Comparison of ENCODE assay signal across 8 cellular contexts in the genomic region with DNA sequence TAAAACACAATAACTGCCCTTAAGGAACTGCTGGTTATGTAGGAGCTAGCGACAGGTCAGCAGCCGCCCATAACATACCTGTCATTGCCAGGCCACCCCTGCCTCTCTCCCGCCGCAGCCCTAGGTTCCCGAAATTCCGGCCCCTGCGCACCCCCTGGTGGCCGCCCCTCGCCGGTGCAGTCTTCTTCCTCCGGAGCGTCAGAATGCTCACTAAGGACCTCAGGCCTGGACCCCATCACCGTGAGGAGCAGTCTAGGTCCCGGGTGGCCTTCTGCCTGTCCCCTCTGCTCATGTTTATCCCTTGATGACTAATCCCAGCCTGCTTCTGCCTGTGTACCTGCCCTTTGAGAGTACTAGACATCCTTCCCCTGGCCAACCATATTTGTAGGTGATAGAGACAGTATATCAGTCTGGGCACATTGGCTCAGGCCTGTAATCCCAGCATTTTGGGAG.
DNase-seq lines count a peak whose midpoint lies in the region; ATAC-seq and TF ChIP-seq lines count a peak whose summit lies in the region.

No MANE protein-coding gene starts in this region.

- no peaks in the 10 kb centered on the region for H3K9me2 ChIP-seq in DOHH2 (replicated peaks; ENCODE audit: control insufficient read depth, low read length)

- H3K4me3 ChIP-seq in DOHH2 (ENCODE audit: low read length) = peak overlapping the region; percentile 54

- H3K36me3 ChIP-seq in DOHH2 (ENCODE audit: control insufficient read depth, low read length) = no peaks in the 10 kb centered on the region

- H3K4me3 Mint-ChIP-seq in progenitor cell of endocrine pancreas (ENCODE audit: low read depth) = no peak overlapping the region

- H3F3A ChIP-seq in DOHH2 (ENCODE audit: control insufficient read depth, insufficient read depth) = peaks cover 11% of the 10 kb centered on the region

- no peaks in the 10 kb centered on the region for H3K36me3 Mint-ChIP-seq in progenitor cell of endocrine pancreas (ENCODE audit: insufficient read depth)

- no peaks in the 10 kb centered on the region for H3K9me3 Mint-ChIP-seq in progenitor cell of endocrine pancreas (ENCODE audit: low read depth)

- H3K9me3 ChIP-seq in DOHH2 (ENCODE audit: control insufficient read depth, insufficient read depth, low read length) = no peaks in the 10 kb centered on the region

- H3K4me2 ChIP-seq in DOHH2 (ENCODE audit: low read length) = peak overlapping the region; percentile 59

- H3K27me3 Mint-ChIP-seq in progenitor cell of endocrine pancreas = peaks cover 5% of the 10 kb centered on the region

- intact Hi-C loops in head of caudate nucleus (cut with DNase I) = loop anchor here (5.0 kb wide), 1 partner anchor 351 kb away; a partner anchor contains a TSS

- peak overlapping the region; percentile 82 for H3K27ac Mint-ChIP-seq in progenitor cell of endocrine pancreas

- H4K20me1 ChIP-seq in DOHH2 (ENCODE audit: control insufficient read depth, insufficient read depth, low read depth, low read length) = no peaks in the 10 kb centered on the region

- no peaks in the 10 kb centered on the region for H3K27me3 ChIP-seq in DOHH2 (ENCODE audit: control insufficient read depth, low read length)

- H3K27ac ChIP-seq in DOHH2 (ENCODE audit: low read depth, low read length) = no peak overlapping the region

- ATAC-seq in GM21526 (IDR thresholded peaks at IDR 0.05; ENCODE audit: low FRiP score, unreplicated experiment) = peak; percentile 77

- peaks cover 11% of the 10 kb centered on the region for H3K4me1 ChIP-seq in DOHH2 (ENCODE audit: control insufficient read depth, low read length)

- H3K79me2 ChIP-seq in DOHH2 (ENCODE audit: control insufficient read depth, low read length) = no peaks in the 10 kb centered on the region

- peaks cover 5% of the 10 kb centered on the region for H3K4me1 Mint-ChIP-seq in progenitor cell of endocrine pancreas (ENCODE audit: low read depth)

- TF ChIP-seq CTCF in DOHH2 (IDR thresholded peaks at IDR 0.05; ENCODE audit: low read depth, low read length, poor library complexity, severe bottlenecking) (peak; percentile 99), progenitor cell of endocrine pancreas (IDR thresholded peaks at IDR 0.05; ENCODE audit: unreplicated experiment) (peak; percentile 97)

- DNase-seq in HuH-7.5 (ENCODE audit: low spot score) (peak; percentile 77), RPMI8226 (peak; percentile 74), head of caudate nucleus (peak; percentile 70 to 95 (median 86)), progenitor cell of endocrine pancreas (ENCODE audit: low spot score, unreplicated experiment) (peak; percentile 83), ureter (ENCODE audit: low spot score) (peak; percentile 78)
- DNase-seq in activated T-helper 9 cell treated with anti-CD3 and anti-CD28 coated beads, Interleukin-2, amount 50 U/mL, for 16 hours (ENCODE audit: low read depth) = peak; percentile 70
